Comparison of ENCODE assay signal across 16 cellular contexts in the genomic region with DNA sequence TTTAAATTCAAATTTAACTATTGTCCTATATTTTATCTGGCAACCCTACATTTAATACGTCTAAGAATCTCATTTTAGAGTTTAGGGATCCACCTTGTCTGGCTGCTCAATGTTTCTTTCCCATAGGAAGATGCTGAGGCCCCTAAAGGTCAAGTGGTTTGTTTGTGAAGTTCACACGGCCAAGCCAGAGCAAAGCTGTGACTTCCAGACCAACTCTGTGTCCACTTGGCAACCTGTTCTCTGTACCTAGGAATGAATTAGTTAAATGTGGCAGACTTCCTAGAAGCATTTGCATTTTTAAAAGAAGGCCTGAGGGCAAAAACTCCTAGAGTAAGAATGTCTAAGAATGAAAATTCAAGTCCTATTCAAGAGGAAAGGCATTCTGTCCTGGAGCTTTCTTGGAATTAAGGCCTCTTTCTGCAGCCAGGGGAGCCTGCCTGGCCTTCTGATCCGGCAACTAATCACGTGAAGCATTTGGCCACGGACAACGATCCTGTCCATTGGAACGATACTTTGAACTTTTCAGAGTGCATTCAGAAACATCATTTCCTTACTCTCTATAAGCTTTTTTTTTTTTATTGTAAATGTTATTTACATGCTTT.
DNase-seq lines count a peak whose midpoint lies in the region; FAIRE-seq and TF ChIP-seq lines count a peak whose summit lies in the region.
"Had no signal": no experiment of that assay in that cellular context is flagged by ENCODE, and none has a peak within 500 bp of the region (broad histone marks: within the 10 kb centered on the region; RNA-seq: fewer than 3 reads in every experiment).

No MANE protein-coding gene starts in this region.

- no CpG with 5 or more reads among the region's 7 CpGs for WGBS in trophoblast cell (ENCODE audit: extremely low coverage, insufficient coverage, insufficient read length)
- 30 to 38% methylated on average over 7 of the region's 7 CpGs for WGBS in esophagus squamous epithelium, 2 donors

- H4K12ac ChIP-seq in trophoblast cell (ENCODE audit: low read depth, low read length): no peak overlapping the region

- DNase-seq in Ammon's horn (ENCODE audit: low spot score): peak; percentile 49
- DNase-seq in RPMI7951 (ENCODE audit: low read depth): peak; percentile 20
- peak; percentile 50 to 93 for DNase-seq in trophoblast cell
- DNase-seq in GM03348 (ENCODE audit: low spot score): no peak
- DNase-seq in NAMALWA (ENCODE audit: low spot score): no peak
- no peak for DNase-seq in NCI-H2196 treated with DMSO at 0.1 percent for 48 hours (lab: John Stamatoyannopoulos, UW; ENCODE audit: unreplicated experiment)
- DNase-seq in esophagus squamous epithelium (lab: John Stamatoyannopoulos, UW): no peak
- DNase-seq: activated CD4-positive, CD25-positive, alpha-beta regulatory T cell treated with anti-CD3 and anti-CD28 coated beads, Interleukin-2, amount 50 U/mL, for 72 hours; activated naive CD4-positive, alpha-beta T cell treated with Interleukin-2 at 50 U/mL for 16 hours; Caco-2; effector memory CD8-positive, alpha-beta T cell; MV-4-11; NCI-H2107; SHP77 had no signal

- no peak overlapping the region for H3K4me3 ChIP-seq in trophoblast cell (ENCODE audit: low read depth, low read length)
- no peak overlapping the region for H3K4me3 ChIP-seq in esophagus squamous epithelium

- no peak for TF ChIP-seq CTCF in esophagus squamous epithelium (IDR thresholded peaks at IDR 0.05)

- H2AFZ ChIP-seq in trophoblast cell (ENCODE audit: insufficient read depth, low read length, poor library complexity): no peak overlapping the region

- FAIRE-seq in islet of Langerhans (lab: Jason Lieb, UNC): peak; percentile 41

- H3K36me3 ChIP-seq in trophoblast cell (ENCODE audit: control insufficient read depth in 1 of 2, insufficient read depth in 2 of 2, low read length in 2 of 2): no peaks in the 10 kb centered on the region
- H3K36me3 ChIP-seq in esophagus squamous epithelium: no peaks in the 10 kb centered on the region
- H3K36me3 ChIP-seq: neutrophil had no signal

- no peak for TF ChIP-seq POLR2A in esophagus squamous epithelium (IDR thresholded peaks at IDR 0.05)

- no peaks in the 10 kb centered on the region for H3K79me2 ChIP-seq in trophoblast cell (ENCODE audit: control insufficient read depth, insufficient read depth, low read length, poor library complexity)

- no peak overlapping the region for H4K91ac ChIP-seq in trophoblast cell (ENCODE audit: low read depth, low read length)

- H2BK120ac ChIP-seq in trophoblast cell (ENCODE audit: insufficient read depth, low read length, poor library complexity): no peak overlapping the region

- no peak overlapping the region for H2AK5ac ChIP-seq in trophoblast cell (ENCODE audit: low read length)

- H3K4ac ChIP-seq in trophoblast cell (ENCODE audit: low read depth, low read length): no peak overlapping the region

- H3K79me1 ChIP-seq in trophoblast cell (ENCODE audit: low read length): no peaks in the 10 kb centered on the region

- peaks cover 6 to 18% of the 10 kb centered on the region in 2 experiments for H3K4me1 ChIP-seq in trophoblast cell (ENCODE audit: control insufficient read depth in 1 of 2, insufficient read depth in 2 of 2, low read length in 2 of 2)
- peaks cover 13 to 43% (median 23%) of the 10 kb centered on the region in 3 donors for H3K4me1 ChIP-seq in esophagus squamous epithelium
- H3K4me1 ChIP-seq: Caco-2 had no signal

- intact Hi-C loops in esophagus squamous epithelium (cut with DNase I): no loop called here

- no peak overlapping the region for H4K8ac ChIP-seq in trophoblast cell (ENCODE audit: low read depth, low read length)

- H3K9ac ChIP-seq in trophoblast cell (ENCODE audit: low read length): no peak overlapping the region

- H3K4me2 ChIP-seq in trophoblast cell (ENCODE audit: low read length): no peak overlapping the region

- H3K23ac ChIP-seq in trophoblast cell (ENCODE audit: low read length): no peak overlapping the region

- no peak overlapping the region for H3K18ac ChIP-seq in trophoblast cell (ENCODE audit: low read length)

- H3K27ac ChIP-seq in trophoblast cell (ENCODE audit: low read depth, low read length) (no peak overlapping the region), esophagus squamous epithelium (no peak overlapping the region)
- H3K27ac ChIP-seq: neutrophil had no signal

- H3K9me3 ChIP-seq in trophoblast cell (ENCODE audit: insufficient read depth, low read depth, low read length) (no peaks in the 10 kb centered on the region), esophagus squamous epithelium (no peaks in the 10 kb centered on the region)
- H3K9me3 ChIP-seq: Caco-2, neutrophil had no signal

- H2BK5ac ChIP-seq in trophoblast cell (ENCODE audit: low read depth, low read length, poor library complexity): no peak overlapping the region

- no peak overlapping the region for H3K14ac ChIP-seq in trophoblast cell (ENCODE audit: low read length)

- H3K27me3 ChIP-seq in trophoblast cell (ENCODE audit: insufficient read depth, low read length): no peaks in the 10 kb centered on the region
- H3K27me3 ChIP-seq in esophagus squamous epithelium: no peaks in the 10 kb centered on the region
- H3K27me3 ChIP-seq: neutrophil had no signal

- no peak overlapping the region for H2BK12ac ChIP-seq in trophoblast cell (ENCODE audit: low read length)

Comparison
In these comparisons a context has a peak if more than half of its experiments do, and no peak if none do; other contexts are left out.
1. DNase-seq: peak in Ammon's horn (single experiment), RPMI7951 (single experiment) and trophoblast cell (2 of 2); none in GM03348 (single experiment), NAMALWA (single experiment), NCI-H2196 treated with DMSO at 0.1 percent for 48 hours (single experiment) and esophagus squamous epithelium (single experiment).